In the genomic region with DNA sequence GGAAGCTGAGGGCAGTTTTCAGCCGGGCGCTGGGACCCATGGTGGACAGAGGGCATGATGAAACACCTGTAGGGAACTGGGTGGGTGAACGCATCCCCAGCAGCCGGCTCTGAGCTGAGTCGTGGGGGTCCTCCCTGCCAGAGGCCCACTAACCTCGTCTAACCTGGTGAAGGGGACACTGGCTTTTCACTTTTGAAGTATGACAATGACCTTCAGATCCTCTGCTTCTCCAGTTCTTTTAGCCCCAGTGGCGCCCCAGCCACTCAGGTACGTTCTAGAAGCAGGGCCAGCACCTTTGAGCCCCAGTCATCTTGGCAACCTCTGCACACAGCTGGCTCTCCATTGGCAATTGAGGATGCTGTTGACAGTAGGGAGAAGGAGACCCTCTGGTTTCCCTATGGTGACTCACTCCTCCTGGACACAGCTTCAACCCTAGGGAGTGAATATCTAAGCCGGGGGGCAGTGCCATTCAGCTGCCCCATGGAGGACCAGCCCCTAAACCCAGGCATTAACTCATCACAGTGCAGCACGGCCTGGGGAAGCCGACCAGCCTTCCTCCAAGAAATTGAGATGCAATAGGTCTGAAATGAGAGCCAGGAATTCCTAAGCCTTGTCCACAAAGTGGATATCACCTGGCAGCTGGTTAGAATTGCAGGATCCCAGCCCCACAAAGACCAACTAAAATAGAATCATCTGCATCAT, we compare ENCODE assay signal across 16 cellular contexts. TPM values are rescaled to one million over a fixed set of nuclear protein-coding genes. Genes with fewer than 3 reads are reported as not detected.
DNase-seq lines count a peak whose midpoint lies in the region; ATAC-seq, FAIRE-seq and TF ChIP-seq lines count a peak whose summit lies in the region.
"Had no signal": no experiment of that assay in that cellular context is flagged by ENCODE, and none has a peak within 500 bp of the region (broad histone marks: within the 10 kb centered on the region; RNA-seq: fewer than 3 reads in every experiment).

No MANE protein-coding gene starts in this region.

- RAD21 ChIA-PET in GM12878 (lab: Charles Lee; ENCODE audit: unreplicated experiment) = interaction anchor here (0.7 to 6.0 kb wide), 14 partner anchors 9 to 81 kb away, joined by 3 to 66 read pairs (median 4); partner anchors contain the start of genes CMTM6 and CMTM7

- H3K4me1 ChIP-seq in GM12878 (ENCODE audit: control insufficient read depth, insufficient read depth, low read length) (peaks cover 37% of the 10 kb centered on the region), spleen (peaks cover 25 to 68% (median 62%) of the 10 kb centered on the region in 6 donors)

- BruUV-seq in GM12878 (replicated peaks; lab: Mats Ljungman, UMichigan) = no TSS peak

- TF ChIP-seq EP300 in GM12878 (IDR thresholded peaks at IDR 0.05; ENCODE audit: borderline replicate concordance in 1 of 2, control insufficient read depth in 1 of 2, low read depth in 2 of 2, low read length in 2 of 2) = no peak

- no peaks in the 10 kb centered on the region for H4K20me1 ChIP-seq in GM12878 (ENCODE audit: control insufficient read depth, insufficient read depth)

- no peak overlapping the region for H3K9ac ChIP-seq in GM12878 (ENCODE audit: control insufficient read depth, insufficient read depth, low read length)

- peaks cover 44% of the 10 kb centered on the region for H3K4me1 Mint-ChIP-seq in activated CD4-positive, alpha-beta T cell treated with anti-CD3 and anti-CD28 coated beads for 36 hours
- H3K4me1 Mint-ChIP-seq in WTC11 = peaks cover 26% of the 10 kb centered on the region

- in situ Hi-C loops in GM12878 (cut with MboI) = no loop called here

- H3K4me3 Mint-ChIP-seq in activated CD4-positive, alpha-beta T cell treated with anti-CD3 and anti-CD28 coated beads for 36 hours = no peak overlapping the region
- no peak overlapping the region for H3K4me3 Mint-ChIP-seq in WTC11

- H3K9me3 ChIP-seq in GM12878 (replicated peaks; ENCODE audit: control insufficient read depth, insufficient read depth, low read length) (no peaks in the 10 kb centered on the region), spleen (no peaks in the 10 kb centered on the region)
- H3K9me3 ChIP-seq: A549, esophagus squamous epithelium, upper lobe of left lung had no signal

- H3K27me3 Mint-ChIP-seq in activated CD4-positive, alpha-beta T cell treated with anti-CD3 and anti-CD28 coated beads for 36 hours = no peaks in the 10 kb centered on the region
- no peaks in the 10 kb centered on the region for H3K27me3 Mint-ChIP-seq in WTC11 (ENCODE audit: low read depth)

- intact Hi-C loops in activated CD4-positive, alpha-beta T cell treated with anti-CD3 and anti-CD28 coated beads for 36 hours (cut with DNase I, micrococcal nuclease) = loop anchor here in 1 of 2 experiments (5.0 kb wide), 1 partner anchor 34 kb away; no protein-coding TSS in a partner anchor
- intact Hi-C loops in GM12878 (cut with micrococcal nuclease; ENCODE audit: unreplicated experiment) = no loop called here
- intact Hi-C loops in spleen (cut with DNase I; ENCODE audit: low total_unique reads) = no loop called here

- peaks cover 2% of the 10 kb centered on the region for H3K9me3 Mint-ChIP-seq in activated CD4-positive, alpha-beta T cell treated with anti-CD3 and anti-CD28 coated beads for 36 hours (ENCODE audit: low read depth)
- H3K9me3 Mint-ChIP-seq in WTC11 = no peaks in the 10 kb centered on the region

- no peak overlapping the region for H2AFZ ChIP-seq in GM12878 (ENCODE audit: control insufficient read depth, low read depth, low read length)

- H3K27me3 ChIP-seq in GM12878 (replicated peaks in 1 of 2; ENCODE audit: control insufficient read depth in 2 of 2, insufficient read depth in 2 of 2, low read length in 1 of 2) (no peaks in the 10 kb centered on the region; a peak in 1 of 4 replicates), spleen (replicated peaks in 1 of 7) (no peaks in the 10 kb centered on the region)
- H3K27me3 ChIP-seq: upper lobe of left lung had no signal

- SMC1A ChIA-PET in GM12878 (lab: Charles Lee; ENCODE audit: uncharacterized antibody, unreplicated experiment) = interaction anchor here (1.1 to 9.0 kb wide), 11 partner anchors 8 to 82 kb away, joined by 3 to 119 read pairs (median 8); no protein-coding TSS in a partner anchor

- no peak for DNase-seq in activated CD4-positive, alpha-beta T cell treated with anti-CD3 and anti-CD28 coated beads for 36 hours
- no peak for DNase-seq in activated CD4-positive, alpha-beta T cell treated with anti-CD3 and anti-CD28 coated beads, Interleukin-2, amount 50 U/mL, for 48 hours
- DNase-seq in GM20000 (ENCODE audit: low spot score) (peak; percentile 4), GM12878 (ENCODE audit: low read depth, low spot score) (no peak), spleen (peak; percentile 74), WTC11 (ENCODE audit: low spot score) (no peak), SW480 (ENCODE audit: low spot score) (no peak), OCI-M1 (lab: John Stamatoyannopoulos, UW) (no peak)
- DNase-seq: esophagus squamous epithelium, hypothalamus, left colon, NCI-H2107, NCI-H82, T1000 had no signal

- ATAC-seq in activated CD4-positive, alpha-beta T cell treated with anti-CD3 and anti-CD28 coated beads for 36 hours = no peak
- ATAC-seq in GM12878 = no peak
- no peak for ATAC-seq in WTC11
- ATAC-seq: A549, left colon had no signal

- CTCF ChIA-PET in activated CD4-positive, alpha-beta T cell treated with anti-CD3 and anti-CD28 coated beads for 36 hours (lab: Charles Lee) = interaction anchor here (0.6 to 4.3 kb wide), 6 partner anchors 11 to 168 kb away, joined by 3 to 14 read pairs (median 4); no protein-coding TSS in a partner anchor
- CTCF ChIA-PET in GM12878 (lab: Yijun Ruan, JAX) (interaction anchor here (1.2 to 7.3 kb wide), 6 partner anchors 11 to 82 kb away, joined by 3 to 41 read pairs (median 8); no protein-coding TSS in a partner anchor), WTC11 (lab: Charles Lee) (interaction anchor here (0.9 to 4.8 kb wide), 2 partner anchors 11 to 82 kb away, joined by 4 to 33 read pairs; no protein-coding TSS in a partner anchor)

- POLR2A ChIA-PET in activated CD4-positive, alpha-beta T cell treated with anti-CD3 and anti-CD28 coated beads for 36 hours (lab: Charles Lee) = interaction anchor here (0.7 kb wide), 1 partner anchor 17 kb away, joined by 3 read pairs; no protein-coding TSS in a partner anchor
- POLR2A ChIA-PET in GM12878 (lab: Charles Lee) = interaction anchor here (1.3 to 3.8 kb wide), 4 partner anchors 13 to 36 kb away, joined by 4 to 20 read pairs (median 6); no protein-coding TSS in a partner anchor
- POLR2A ChIA-PET in WTC11 (lab: Charles Lee) = interaction anchor here (0.6 kb wide), 1 partner anchor 947 kb away, joined by 3 read pairs; no protein-coding TSS in a partner anchor

- H3K36me3 Mint-ChIP-seq in activated CD4-positive, alpha-beta T cell treated with anti-CD3 and anti-CD28 coated beads for 36 hours (ENCODE audit: low read depth) = peaks cover 16% of the 10 kb centered on the region
- peaks cover 5% of the 10 kb centered on the region for H3K36me3 Mint-ChIP-seq in WTC11

- WGBS in GM12878 (ENCODE audit: insufficient coverage, insufficient replicate concordance, low lambda C conversion rate, missing lambda C conversion rate) = 40% methylated on average over 11 of the region's 11 CpGs
- WGBS in spleen, 5 donors = 82 to 89% (median 85%) methylated on average over 11 of the region's 11 CpGs

- TF ChIP-seq CTCF in GM20000 (IDR thresholded peaks at IDR 0.05; ENCODE audit: extremely low read depth, missing control alignments) = no peak
- TF ChIP-seq CTCF in GM12878 (IDR thresholded peaks at IDR 0.05 in 2 of 3, conservative IDR thresholded peaks at IDR 0.05 in 1 of 3; ENCODE audit: control insufficient read depth in 2 of 3, extremely low read depth in 1 of 3, insufficient read depth in 1 of 3, low read depth in 3 of 3, low read length in 3 of 3) = no peak
- TF ChIP-seq CTCF in spleen (IDR thresholded peaks at IDR 0.05 in 8 of 11, conservative IDR thresholded peaks at IDR 0.05 in 3 of 11) = no peak
- no peak for TF ChIP-seq CTCF in WTC11 (IDR thresholded peaks at IDR 0.05)

- TF ChIP-seq POLR2A in GM12878 (IDR thresholded peaks at IDR 0.05; ENCODE audit: low read depth, low read length) = no peak
- no peak for TF ChIP-seq POLR2A in spleen (IDR thresholded peaks at IDR 0.05)

- peak overlapping the region; percentile 26 for H3K27ac Mint-ChIP-seq in activated CD4-positive, alpha-beta T cell treated with anti-CD3 and anti-CD28 coated beads for 36 hours
- no peak overlapping the region for H3K27ac Mint-ChIP-seq in WTC11

- H3K4me2 ChIP-seq in GM12878 (ENCODE audit: control insufficient read depth, insufficient read depth) = peak overlapping the region; percentile 81
- H3K4me2 ChIP-seq: A549 had no signal

- H3K27ac ChIP-seq in GM12878 (ENCODE audit: control insufficient read depth, insufficient read depth) = no peak overlapping the region
- H3K27ac ChIP-seq in spleen = peak overlapping the region in 7 of 8 donors; percentile 47 to 94 (median 85)
- H3K27ac ChIP-seq: A549 had no signal

- no peak for FAIRE-seq in GM12878 (lab: Jason Lieb, UNC)
- FAIRE-seq: A549 had no signal

- H3K4me3 ChIP-seq in GM12878 = no peak overlapping the region
- peak overlapping the region in 1 of 8 donors; percentile 21 for H3K4me3 ChIP-seq in spleen
- H3K4me3 ChIP-seq: A549, esophagus squamous epithelium, upper lobe of left lung had no signal

- TF ChIP-seq RAD21 in GM12878 (IDR thresholded peaks at IDR 0.05; ENCODE audit: insufficient read depth, low read depth, low read length) = no peak

- H3K79me2 ChIP-seq in GM12878 (ENCODE audit: control insufficient read depth, insufficient read depth, low read length) = no peaks in the 10 kb centered on the region

- H3K36me3 ChIP-seq in GM12878 (ENCODE audit: control insufficient read depth in 2 of 2, insufficient read depth in 2 of 2, low read length in 1 of 2) = peaks cover 0 to 4% of the 10 kb centered on the region in 2 experiments; a peak in 1 of 4 replicates
- H3K36me3 ChIP-seq in spleen = peaks cover 0 to 65% (median 23%) of the 10 kb centered on the region in 6 donors
- H3K36me3 ChIP-seq: esophagus squamous epithelium had no signal

RNA-seq across cellular contexts. Expression of gene CMTM6, which starts 46.1 kb away (rescaled TPM):
- 10 to 100 TPM; 33.6 to 48.0 TPM for total RNA-seq in activated CD4-positive, alpha-beta T cell treated with anti-CD3 and anti-CD28 coated beads for 36 hours
- total RNA-seq in GM12878 (2013; cell fraction: nucleolus; rRNA removed) = 60.8 and 68.6 TPM in 2 replicates
- total RNA-seq in GM12878 (2014; rRNA removed) (61.8 and 75.1 TPM in 2 replicates), GM12878 (2014; rRNA removed; fragmentation: Illumina TruSeq; extraction: Trizol) (73.5 and 74.7 TPM in 2 replicates), GM12878 (2021) (51.2 and 54.4 TPM in 2 replicates), spleen (100 to 1,000 TPM in 2 of 7 donors, 10 to 100 TPM in 5; 73.2 to 116 (median 82.0) TPM), WTC11 (2021) (36.0 to 42.3 TPM (median 39.3 TPM) in 3 replicates)
- polyA plus RNA-seq in GM12878 (2011; ENCODE audit: low read depth) = 12.6 TPM
- polyA plus RNA-seq in GM12878 (2011; rRNA removed) (92.6 and 138 TPM in 2 replicates), GM12878 (2014; fragmentation: Illumina TruSeq; extraction: Trizol) (61.0 and 74.5 TPM in 2 replicates), GM12878 (2014; fragmentation: Nextera tagmentation; extraction: Ambion mirVana) (10 to 100 TPM; 27.1 to 39.0 TPM), GM12878 (2014; rRNA removed) (43.9 and 52.4 TPM in 2 replicates), GM12878 (2016; fragmentation: Nextera tagmentation; extraction: Ambion mirVana) (10 to 100 TPM; 92.3 to 97.3 TPM), spleen (10 to 100 TPM; 26.6 to 31.8 (median 26.9) TPM)
- 32.5 and 34.3 TPM in 2 replicates for polyA plus RNA-seq in GM12878 (2011; cell fraction: cytosol; rRNA removed)
- 15.2 and 17.9 TPM in 2 replicates for polyA plus RNA-seq in GM12878 (2011; cell fraction: nucleus; rRNA removed)
- polyA plus RNA-seq in GM12878 (2012) = 19.5 and 21.1 TPM in 2 replicates
- polyA minus RNA-seq in GM12878 (2011; rRNA and poly(A)+ RNA removed) = 36.8 and 51.9 TPM in 2 replicates
- polyA minus RNA-seq in GM12878 (2011; cell fraction: cytosol; rRNA and poly(A)+ RNA removed) = 16.0 and 22.4 TPM in 2 replicates
- 7.6 and 12.7 TPM in 2 replicates for polyA minus RNA-seq in GM12878 (2011; cell fraction: nucleus; rRNA and poly(A)+ RNA removed)

Comparison
In these comparisons a context has a peak if more than half of its experiments do, and no peak if none do; other contexts are left out.
1. DNase-seq: peak in GM20000 (single experiment) and spleen (single experiment); none in activated CD4-positive, alpha-beta T cell treated with anti-CD3 and anti-CD28 coated beads for 36 hours (single experiment), activated CD4-positive, alpha-beta T cell treated with anti-CD3 and anti-CD28 coated beads, Interleukin-2, amount 50 U/mL, for 48 hours (0 of 2), GM12878 (single experiment), WTC11 (single experiment), SW480 (single experiment) and OCI-M1 (single experiment).